ENCODE assay signal across 1 cellular context in the genomic region with DNA sequence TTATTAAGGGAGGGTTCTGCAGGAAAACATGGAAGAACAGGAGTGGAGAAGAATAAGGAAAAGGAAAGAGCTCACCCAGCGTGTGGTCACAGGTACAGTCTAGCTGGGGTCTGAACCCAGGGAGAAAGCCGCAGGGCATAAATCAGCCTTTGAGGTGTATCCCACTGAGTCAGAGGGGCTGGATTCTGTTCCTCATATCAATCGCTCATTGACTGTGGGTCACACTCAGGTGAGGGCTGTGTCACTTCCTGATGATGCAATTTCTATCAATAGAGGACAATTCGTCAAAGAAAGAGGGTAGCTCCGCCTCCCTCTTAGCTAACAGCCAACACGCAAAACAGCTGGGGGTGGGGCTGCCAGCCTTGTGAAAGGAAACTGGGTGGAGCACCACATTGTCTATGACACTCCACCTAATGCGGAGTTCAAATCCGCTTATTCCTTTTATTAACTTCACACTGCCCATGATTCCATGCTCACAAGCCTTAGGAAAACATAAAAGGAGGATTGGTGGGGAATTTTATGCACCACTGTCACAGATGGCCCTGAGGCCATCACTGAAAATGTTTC.
TF ChIP-seq lines count a peak whose summit lies in the region.

No MANE protein-coding gene starts in this region.

TF ChIP-seq in GM12878, 131 proteins besides CTCF, POLR2A, EP300 and RAD21:
- no peak for TF ChIP-seq GATAD2B (conservative IDR thresholded peaks at IDR 0.05; ENCODE audit: low read depth)
- TF ChIP-seq NR2C1 (IDR thresholded peaks at IDR 0.05), result no peak
- TF ChIP-seq SMAD5 (IDR thresholded peaks at IDR 0.05; ENCODE audit: low read depth), result no peak
- no peak for TF ChIP-seq MEF2A (IDR thresholded peaks at IDR 0.05; ENCODE audit: insufficient read depth, low read depth, low read length)
- no peak for TF ChIP-seq SP1 (IDR thresholded peaks at IDR 0.05; ENCODE audit: low read depth, low read length)
- TF ChIP-seq FOXM1 (IDR thresholded peaks at IDR 0.05; ENCODE audit: low read depth, low read length), result no peak
- no peak for TF ChIP-seq NR2C2 (IDR thresholded peaks at IDR 0.05; ENCODE audit: borderline replicate concordance, control insufficient read depth, insufficient read length, low read depth)
- no peak for TF ChIP-seq CREM (IDR thresholded peaks at IDR 0.05; ENCODE audit: low read depth)
- TF ChIP-seq, protein P1, sequence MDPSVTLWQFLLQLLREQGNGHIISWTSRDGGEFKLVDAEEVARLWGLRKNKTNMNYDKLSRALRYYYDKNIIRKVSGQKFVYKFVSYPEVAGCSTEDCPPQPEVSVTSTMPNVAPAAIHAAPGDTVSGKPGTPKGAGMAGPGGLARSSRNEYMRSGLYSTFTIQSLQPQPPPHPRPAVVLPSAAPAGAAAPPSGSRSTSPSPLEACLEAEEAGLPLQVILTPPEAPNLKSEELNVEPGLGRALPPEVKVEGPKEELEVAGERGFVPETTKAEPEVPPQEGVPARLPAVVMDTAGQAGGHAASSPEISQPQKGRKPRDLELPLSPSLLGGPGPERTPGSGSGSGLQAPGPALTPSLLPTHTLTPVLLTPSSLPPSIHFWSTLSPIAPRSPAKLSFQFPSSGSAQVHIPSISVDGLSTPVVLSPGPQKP (IDR thresholded peaks at IDR 0.05; ENCODE audit: low read depth, low read length), result no peak
- no peak for TF ChIP-seq CBX5 (IDR thresholded peaks at IDR 0.05; ENCODE audit: low read depth)
- no peak for TF ChIP-seq ETV6 (conservative IDR thresholded peaks at IDR 0.05 in 1 of 2, IDR thresholded peaks at IDR 0.05 in 1 of 2; ENCODE audit: borderline replicate concordance in 1 of 2, low read depth in 1 of 2)
- TF ChIP-seq STAT3 (IDR thresholded peaks at IDR 0.05; ENCODE audit: low read depth, low read length), result no peak
TF ChIP-seq in GM12878: peak in this region for 0.
